In the genomic region with DNA sequence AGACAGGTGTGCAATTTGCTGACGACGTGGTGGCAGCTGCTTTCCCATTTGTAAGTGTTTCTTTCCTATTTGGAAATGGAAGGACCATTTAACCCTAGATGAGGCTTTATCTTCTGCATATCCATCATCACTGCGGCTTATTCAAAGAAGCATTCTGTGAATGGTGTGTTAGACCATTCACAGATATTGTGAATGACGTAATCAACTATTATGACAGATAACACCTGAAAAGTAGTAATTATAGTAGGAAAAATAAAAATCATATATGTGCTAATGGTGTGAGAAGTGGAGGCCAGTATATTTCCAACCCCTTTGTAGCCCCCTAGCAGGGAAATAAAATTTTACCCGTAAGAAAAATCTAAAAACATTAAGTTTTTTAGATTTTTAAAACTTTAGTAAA, we compare ENCODE assay signal across 31 cellular contexts.
"Had no signal": no experiment of that assay in that cellular context is flagged by ENCODE, and none has a peak within 500 bp of the region (broad histone marks: within the 10 kb centered on the region; RNA-seq: fewer than 3 reads in every experiment).

No MANE protein-coding gene starts in this region.

- H3K9me3 Mint-ChIP-seq: natural killer cell; nephron; neural progenitor cell; stimulated activated naive CD8-positive, alpha-beta T cell treated with anti-CD3 and anti-CD28 coated beads, Interleukin-15, amount 100 ng/mL, for 72 hours; type B pancreatic cell had no signal

- H3K4me2 ChIP-seq: neural progenitor cell, smooth muscle cell had no signal

- H3K9me3 ChIP-seq: ovary, psoas muscle, spleen, suprapubic skin, testis, tibial artery, transverse colon, upper lobe of right lung, uterus had no signal

- ATAC-seq: natural killer cell; psoas muscle; right cardiac atrium; sciatic nerve; stimulated activated memory B cell treated with anti-CD40 and anti-IgM and Interleukin-4, amounts not matched to agents 10 μg/mL and 1 μg/mL and 100 μg/mL, for 72 hours; stimulated activated naive CD8-positive, alpha-beta T cell treated with anti-CD3 and anti-CD28 coated beads, Interleukin-15, amount 100 ng/mL, for 72 hours; stimulated activated naive CD8-positive, alpha-beta T cell treated with anti-CD3 and anti-CD28 coated beads, Interleukin-15, Interleukin-2, amounts not matched to agents 100 U/mL and 50 U/mL, for 24 hours; upper lobe of right lung had no signal

- H3K4me3 ChIP-seq: neural progenitor cell, ovary, psoas muscle, skin epidermis, smooth muscle cell, spleen, suprapubic skin, testis, tibial artery, transverse colon, upper lobe of right lung, uterus had no signal

- H3K27ac Mint-ChIP-seq: natural killer cell; progenitor cell of endocrine pancreas; stimulated activated memory B cell treated with anti-CD40 and anti-IgM and Interleukin-4, amounts not matched to agents 10 μg/mL and 1 μg/mL and 100 μg/mL, for 72 hours; stimulated activated naive CD8-positive, alpha-beta T cell treated with anti-CD3 and anti-CD28 coated beads, Interleukin-15, amount 100 ng/mL, for 72 hours; type B pancreatic cell had no signal

- H3K36me3 ChIP-seq: neural progenitor cell, ovary, spleen, suprapubic skin, tibial artery, transverse colon, upper lobe of right lung, uterus had no signal

- H3K9ac ChIP-seq: neural progenitor cell, parathyroid adenoma had no signal

- H3K36me3 Mint-ChIP-seq: neural progenitor cell; stimulated activated memory B cell treated with anti-CD40 and anti-IgM and Interleukin-4, amounts not matched to agents 10 μg/mL and 1 μg/mL and 100 μg/mL, for 72 hours; type B pancreatic cell had no signal

- H3K27me3 ChIP-seq: neural progenitor cell, ovary, spleen, suprapubic skin, testis, tibial artery, transverse colon, upper lobe of right lung, uterus had no signal

- H3K4me3 Mint-ChIP-seq: natural killer cell; nephron; neural progenitor cell; stimulated activated memory B cell treated with anti-CD40 and anti-IgM and Interleukin-4, amounts not matched to agents 10 μg/mL and 1 μg/mL and 100 μg/mL, for 72 hours; stimulated activated naive CD8-positive, alpha-beta T cell treated with anti-CD3 and anti-CD28 coated beads, Interleukin-15, amount 100 ng/mL, for 72 hours; type B pancreatic cell had no signal

- H3K27ac ChIP-seq: neural progenitor cell, ovary, parathyroid adenoma, psoas muscle, skin epidermis, spleen, suprapubic skin, testis, tibial artery, transverse colon, upper lobe of right lung, uterus had no signal

- H3K4me1 Mint-ChIP-seq: nephron; stimulated activated memory B cell treated with anti-CD40 and anti-IgM and Interleukin-4, amounts not matched to agents 10 μg/mL and 1 μg/mL and 100 μg/mL, for 72 hours; stimulated activated naive CD8-positive, alpha-beta T cell treated with anti-CD3 and anti-CD28 coated beads, Interleukin-15, amount 100 ng/mL, for 72 hours had no signal

- H2AFZ ChIP-seq: neural progenitor cell, parathyroid adenoma had no signal

- H3K4me1 ChIP-seq: neural progenitor cell, parathyroid adenoma, psoas muscle, spleen, suprapubic skin, testis, tibial artery, transverse colon, upper lobe of right lung, uterus had no signal

- H3K27me3 Mint-ChIP-seq: progenitor cell of endocrine pancreas; stimulated activated memory B cell treated with anti-CD40 and anti-IgM and Interleukin-4, amounts not matched to agents 10 μg/mL and 1 μg/mL and 100 μg/mL, for 72 hours had no signal

- DNase-seq: natural killer cell; occipital lobe; ovary; posterior cingulate gyrus; psoas muscle; right cardiac atrium; spleen; stimulated activated CD4-positive, alpha-beta T cell treated with anti-CD3 and anti-CD28 coated beads, Interleukin-12 subunit alpha, Interleukin-12 subunit beta, amount 100 ng/mL, for 4 hours; stimulated activated CD4-positive, alpha-beta T cell treated with anti-CD3 and anti-CD28 coated beads, Interleukin-1b, Interleukin-23, amount 100 ng/mL, for 48 hours; stimulated activated CD4-positive, alpha-beta T cell treated with anti-CD3 and anti-CD28 coated beads, Interleukin-4, amount 100 ng/mL, for 1 hour; stimulated activated CD4-positive, alpha-beta T cell treated with anti-CD3 and anti-CD28 coated beads, Interleukin-4, amount 100 ng/mL, for 4 hours; stimulated activated CD8-positive, alpha-beta memory T cell treated with anti-CD3 and anti-CD28 coated beads, Interleukin-4, amount 100 ng/mL, for 48 hours; stimulated activated naive CD4-positive, alpha-beta T cell; stimulated activated naive CD8-positive, alpha-beta T cell treated with anti-CD3 and anti-CD28 coated beads, Interleukin-15, amount 100 ng/mL, for 72 hours; stimulated activated naive CD8-positive, alpha-beta T cell treated with anti-CD3 and anti-CD28 coated beads, Interleukin-15, Interleukin-2, amounts not matched to agents 100 U/mL and 50 U/mL, for 24 hours; substantia nigra; testis; tibial artery; transverse colon; upper lobe of right lung; uterus had no signal
